11 cellular contexts compared by ENCODE assay signal in the genomic region with DNA sequence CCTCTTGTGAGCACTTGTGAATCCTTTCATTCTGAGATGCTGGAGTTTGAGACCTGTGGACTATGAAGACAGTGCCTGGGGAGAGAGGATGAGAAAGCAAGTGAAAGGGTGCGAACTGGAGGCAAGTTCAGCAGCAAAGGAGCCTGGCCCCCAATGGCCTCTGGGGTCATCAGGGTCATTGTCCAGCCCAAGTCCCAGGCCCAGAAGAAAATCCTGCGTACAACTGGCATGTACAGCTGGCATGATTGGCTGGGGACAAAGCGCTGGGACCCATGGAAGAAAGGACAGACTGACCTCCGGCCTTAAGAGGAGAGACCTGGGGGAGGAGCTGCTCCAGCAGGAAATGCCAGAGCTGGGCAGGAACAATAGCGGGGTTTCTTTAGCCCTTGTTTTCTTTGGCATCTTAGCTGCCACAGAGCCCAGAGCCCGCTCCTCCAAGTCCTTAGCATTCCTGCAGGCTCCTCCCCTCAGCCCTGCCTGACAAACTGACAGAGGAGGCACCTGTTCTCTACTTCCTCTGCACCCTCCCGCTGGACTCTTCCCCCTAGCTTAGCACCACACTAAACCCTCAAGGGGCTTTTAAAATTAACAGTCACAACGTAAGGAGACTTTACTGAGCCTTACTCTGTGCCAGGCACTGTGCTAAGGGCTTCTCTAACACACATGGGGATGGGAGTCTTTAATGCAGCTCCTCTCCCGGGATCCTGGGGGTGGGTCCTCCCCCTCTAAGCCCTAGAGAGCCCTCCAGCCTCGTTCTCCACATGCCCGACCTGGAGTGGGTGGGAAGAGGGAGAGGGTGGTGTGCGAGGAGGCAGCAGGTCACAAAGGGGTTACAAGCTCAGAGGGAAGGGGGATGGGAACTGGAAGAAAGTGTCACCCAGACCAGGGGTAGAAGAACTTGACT. TPM values are rescaled to one million over a fixed set of nuclear protein-coding genes. Genes with fewer than 3 reads are reported as not detected.
DNase-seq lines count a peak whose midpoint lies in the region; ATAC-seq, FAIRE-seq and TF ChIP-seq lines count a peak whose summit lies in the region.
"Had no signal": no experiment of that assay in that cellular context is flagged by ENCODE, and none has a peak within 500 bp of the region (broad histone marks: within the 10 kb centered on the region; RNA-seq: fewer than 3 reads in every experiment).

No MANE protein-coding gene starts in this region.

- no peaks in the 10 kb centered on the region for H3K27me3 ChIP-seq in endothelial cell of umbilical vein (ENCODE audit: control insufficient read depth in 2 of 2, insufficient read depth in 2 of 2, low read length in 2 of 2)

- CTCF ChIA-PET in endothelial cell of umbilical vein (lab: Charles Lee) = interaction anchor here (0.7 to 4.3 kb wide), 11 partner anchors 8 to 128 kb away, joined by 3 to 61 read pairs (median 3); no protein-coding TSS in a partner anchor

- H3K79me2 ChIP-seq in endothelial cell of umbilical vein (ENCODE audit: control insufficient read depth, insufficient read depth, low read length) = no peaks in the 10 kb centered on the region

- peak overlapping the region; percentile 69 for H3K27ac ChIP-seq in endothelial cell of umbilical vein (ENCODE audit: insufficient read depth, low read depth, low read length)

- H3K9me1 ChIP-seq in endothelial cell of umbilical vein (replicated peaks; ENCODE audit: control insufficient read depth, extremely low read depth, insufficient read depth, low read length) = no peaks in the 10 kb centered on the region

- no peaks in the 10 kb centered on the region for H3K36me3 ChIP-seq in endothelial cell of umbilical vein (ENCODE audit: control insufficient read depth in 2 of 2, extremely low read depth in 1 of 2, insufficient read depth in 2 of 2, low read length in 2 of 2)

- peak overlapping the region; percentile 19 for H2AFZ ChIP-seq in endothelial cell of umbilical vein (ENCODE audit: low read depth, low read length)

- BruUV-seq in endothelial cell of umbilical vein (replicated peaks; lab: Mats Ljungman, UMichigan) = no TSS peak

- intact Hi-C loops in endothelial cell of umbilical vein (cut with micrococcal nuclease) = loop anchor here (1.0 kb wide), 2 partner anchors 15 to 91 kb away; no protein-coding TSS in a partner anchor
- intact Hi-C loops in posterior vena cava (cut with DNase I) = no loop called here

- peak overlapping the region; percentile 12 for H3K9ac ChIP-seq in endothelial cell of umbilical vein (replicated peaks; ENCODE audit: extremely low read depth, insufficient read depth, low read length)

- peak overlapping the region; percentile 49 for H3K4me2 ChIP-seq in endothelial cell of umbilical vein (ENCODE audit: insufficient read depth, low read length)

- no peaks in the 10 kb centered on the region for H3K9me3 ChIP-seq in endothelial cell of umbilical vein (replicated peaks; ENCODE audit: control insufficient read depth, insufficient read depth, low read length)

- DNase-seq in EL = peak; percentile 54
- DNase-seq in NCI-H2196 treated with DMSO at 0.1 percent for 48 hours (lab: John Stamatoyannopoulos, UW; ENCODE audit: unreplicated experiment) = peak; percentile 33
- DNase-seq in endothelial cell of umbilical vein (ENCODE audit: low read depth, low spot score) = peak; percentile 88
- DNase-seq in posterior vena cava (ENCODE audit: low spot score) = peak; percentile 46
- DNase-seq in cortex of kidney (lab: John Stamatoyannopoulos, UW) = no peak
- DNase-seq: activated CD8-positive, alpha-beta memory T cell treated with anti-CD3 and anti-CD28 coated beads for 24 hours; effector CD8-positive, alpha-beta T cell; NCI-H2107 had no signal

- dilution Hi-C loops in endothelial cell of umbilical vein (cut with MboI; ENCODE audit: extremely low pct_ligation_motif_present, low sequenced_read_pairs) = loop anchor here (25.0 kb wide), 1 partner anchor 102 kb away; a partner anchor contains a TSS

- peaks cover 30% of the 10 kb centered on the region for H3K4me1 ChIP-seq in endothelial cell of umbilical vein (ENCODE audit: control insufficient read depth, extremely low read depth, insufficient read depth, low read length)

- no peaks in the 10 kb centered on the region for H4K20me1 ChIP-seq in endothelial cell of umbilical vein (replicated peaks; ENCODE audit: control insufficient read depth, extremely low read depth, insufficient read depth, low read length)

- ATAC-seq in HG02610 (IDR thresholded peaks at IDR 0.05; ENCODE audit: unreplicated experiment) = no peak
- ATAC-seq in GM19395 (IDR thresholded peaks at IDR 0.05; ENCODE audit: unreplicated experiment) = no peak
- ATAC-seq in HG03108 (IDR thresholded peaks at IDR 0.05; ENCODE audit: unreplicated experiment) = no peak

- no peak overlapping the region for H3K4me3 ChIP-seq in endothelial cell of umbilical vein (replicated peaks in 1 of 3; ENCODE audit: insufficient read depth in 1 of 3, low read depth in 1 of 3, low read length in 3 of 3)

- FAIRE-seq in endothelial cell of umbilical vein (lab: Jason Lieb, UNC) = peak; percentile 100

- TF ChIP-seq CTCF in endothelial cell of umbilical vein (IDR thresholded peaks at IDR 0.05; ENCODE audit: extremely low read depth in 1 of 2, insufficient read depth in 1 of 2, low read depth in 1 of 2, low read length in 2 of 2) = no peak

- POLR2A ChIA-PET in endothelial cell of umbilical vein (lab: Charles Lee) = interaction anchor here (2.5 kb wide), 1 partner anchor 90 kb away, joined by 11 read pairs; no protein-coding TSS in a partner anchor

- peak; percentile 34 for TF ChIP-seq POLR2A in endothelial cell of umbilical vein (IDR thresholded peaks at IDR 0.05; ENCODE audit: low read depth, low read length)

TF ChIP-seq in endothelial cell of umbilical vein, 7 proteins besides CTCF, POLR2A, EP300 and RAD21:
- peak; percentile 23 for TF ChIP-seq GATA2 (IDR thresholded peaks at IDR 0.05; ENCODE audit: insufficient read depth, insufficient read length, low read depth, low read length)
- no peak for TF ChIP-seq MYC (IDR thresholded peaks at IDR 0.05; ENCODE audit: low read depth, low read length)
- TF ChIP-seq POLR2AphosphoS5 (IDR thresholded peaks at IDR 0.05; ENCODE audit: insufficient read depth, low read depth, low read length) = peak; percentile 89
TF ChIP-seq in endothelial cell of umbilical vein: peak in this region for 2.

RNA-seq across cellular contexts. Expression of a gene that starts 1.9 kb away (rescaled TPM):
- 0.67 and 0.95 TPM in 2 replicates for total RNA-seq in endothelial cell of umbilical vein
- 2.3 and 2.7 TPM in 2 replicates for polyA plus RNA-seq in endothelial cell of umbilical vein
- 0.76 and 1.8 TPM in 2 replicates for polyA plus RNA-seq in endothelial cell of umbilical vein (2011; cell fraction: cytosol; rRNA removed)
- polyA plus RNA-seq in endothelial cell of umbilical vein (2011; cell fraction: nucleus; rRNA removed) = 1.3 and 2.9 TPM in 2 replicates
- 0.23 and 0.31 TPM in 2 replicates for polyA plus RNA-seq in endothelial cell of umbilical vein (2012)
- polyA minus RNA-seq in endothelial cell of umbilical vein = 0.68 and 0.92 TPM in 2 replicates
- polyA minus RNA-seq in endothelial cell of umbilical vein (2011; cell fraction: cytosol; rRNA and poly(A)+ RNA removed) = not detected
- 0.48 TPM in 1 of 2 replicates, not detected in the other for polyA minus RNA-seq in endothelial cell of umbilical vein (2011; cell fraction: nucleus; rRNA and poly(A)+ RNA removed)
- not detected for total RNA-seq in posterior vena cava

RNA-seq across cellular contexts. Expression of a gene that starts 9.3 kb away (rescaled TPM):
- total RNA-seq in endothelial cell of umbilical vein = not detected in 2 replicates
- polyA plus RNA-seq in endothelial cell of umbilical vein = not detected in 2 replicates
- not detected in 2 replicates for polyA plus RNA-seq in endothelial cell of umbilical vein (2011; cell fraction: cytosol; rRNA removed)
- not detected in 2 replicates for polyA plus RNA-seq in endothelial cell of umbilical vein (2011; cell fraction: nucleus; rRNA removed)
- polyA plus RNA-seq in endothelial cell of umbilical vein (2012) = not detected in 2 replicates
- not detected in 2 replicates for polyA minus RNA-seq in endothelial cell of umbilical vein
- polyA minus RNA-seq in endothelial cell of umbilical vein (2011; cell fraction: cytosol; rRNA and poly(A)+ RNA removed) = not detected
- polyA minus RNA-seq in endothelial cell of umbilical vein (2011; cell fraction: nucleus; rRNA and poly(A)+ RNA removed) = not detected in 2 replicates
- under 1 TPM; 0.33 to 0.42 TPM for total RNA-seq in posterior vena cava

RNA-seq across cellular contexts. Expression of a gene that starts 12.9 kb away (rescaled TPM):
- not detected in 2 replicates for total RNA-seq in endothelial cell of umbilical vein
- 0.04 TPM in 1 of 2 replicates, not detected in the other for polyA plus RNA-seq in endothelial cell of umbilical vein
- not detected in 2 replicates for polyA plus RNA-seq in endothelial cell of umbilical vein (2011; cell fraction: cytosol; rRNA removed)
- polyA plus RNA-seq in endothelial cell of umbilical vein (2011; cell fraction: nucleus; rRNA removed) = 0.07 and 0.20 TPM in 2 replicates
- not detected in 2 replicates for polyA plus RNA-seq in endothelial cell of umbilical vein (2012)
- not detected in 2 replicates for polyA minus RNA-seq in endothelial cell of umbilical vein
- polyA minus RNA-seq in endothelial cell of umbilical vein (2011; cell fraction: cytosol; rRNA and poly(A)+ RNA removed) = not detected
- polyA minus RNA-seq in endothelial cell of umbilical vein (2011; cell fraction: nucleus; rRNA and poly(A)+ RNA removed) = not detected in 2 replicates
- under 1 TPM in 1 of 2 donors, not detected in 1; 0.05 TPM for total RNA-seq in posterior vena cava

RNA-seq across cellular contexts. Expression of a gene that starts 56.1 kb away (rescaled TPM):
- 0.12 TPM in 1 of 2 replicates, not detected in the other for total RNA-seq in endothelial cell of umbilical vein
- polyA plus RNA-seq in endothelial cell of umbilical vein = 0.01 and 0.22 TPM in 2 replicates
- polyA plus RNA-seq in endothelial cell of umbilical vein (2011; cell fraction: cytosol; rRNA removed) = 0.10 and 0.12 TPM in 2 replicates
- polyA plus RNA-seq in endothelial cell of umbilical vein (2011; cell fraction: nucleus; rRNA removed) = 0.75 TPM in 1 of 2 replicates, not detected in the other
- 0.33 and 0.91 TPM in 2 replicates for polyA plus RNA-seq in endothelial cell of umbilical vein (2012)
- polyA minus RNA-seq in endothelial cell of umbilical vein = not detected in 2 replicates
- 0.20 TPM for polyA minus RNA-seq in endothelial cell of umbilical vein (2011; cell fraction: cytosol; rRNA and poly(A)+ RNA removed)
- polyA minus RNA-seq in endothelial cell of umbilical vein (2011; cell fraction: nucleus; rRNA and poly(A)+ RNA removed) = not detected in 2 replicates
- total RNA-seq in posterior vena cava = 1 to 10 TPM; 1.8 to 2.5 TPM
